In the genomic region with DNA sequence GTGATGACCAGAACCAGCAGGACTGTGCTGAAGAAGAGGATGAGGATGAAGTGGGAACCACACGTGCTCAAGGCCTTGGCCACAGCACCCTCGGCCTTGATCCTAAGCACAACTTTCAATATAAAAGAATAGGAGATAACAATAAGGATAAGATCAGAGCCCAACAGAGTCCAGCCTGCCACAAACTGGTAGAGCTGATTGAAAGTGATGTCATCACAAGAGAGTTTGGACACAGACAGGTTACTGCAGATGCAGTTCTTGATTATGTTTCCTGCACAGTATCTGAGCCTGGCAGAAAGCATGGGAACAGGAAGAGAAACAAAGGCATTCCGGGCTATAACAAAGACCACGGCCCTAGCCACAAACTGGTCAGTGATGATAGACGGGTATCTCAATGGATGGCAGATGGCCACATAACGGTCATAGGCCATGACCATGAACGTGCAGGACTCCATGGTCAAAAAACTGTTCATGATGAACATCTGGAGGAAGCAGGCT, we compare ENCODE assay signal across 37 cellular contexts. TPM values are rescaled to one million over a fixed set of nuclear protein-coding genes. Genes with fewer than 3 reads are reported as not detected.
"Had no signal": no experiment of that assay in that cellular context is flagged by ENCODE, and none has a peak within 500 bp of the region (broad histone marks: within the 10 kb centered on the region; RNA-seq: fewer than 3 reads in every experiment).

No MANE protein-coding gene starts in this region.

- H3K4me2 ChIP-seq: smooth muscle cell had no signal

- H3K27ac Mint-ChIP-seq: naive thymus-derived CD4-positive, alpha-beta T cell; natural killer cell; nephron; stimulated activated memory B cell treated with anti-CD40 and anti-IgM and Interleukin-4, amounts not matched to agents 10 μg/mL and 1 μg/mL and 100 μg/mL, for 72 hours; stimulated activated naive CD8-positive, alpha-beta T cell treated with anti-CD3 and anti-CD28 coated beads, Interleukin-15, amount 100 ng/mL, for 72 hours; type B pancreatic cell had no signal

- H3K36me3 Mint-ChIP-seq: naive thymus-derived CD4-positive, alpha-beta T cell; natural killer cell; stimulated activated memory B cell treated with anti-CD40 and anti-IgM and Interleukin-4, amounts not matched to agents 10 μg/mL and 1 μg/mL and 100 μg/mL, for 72 hours; type B pancreatic cell had no signal

- H3K9me3 Mint-ChIP-seq: natural killer cell; nephron; stimulated activated memory B cell treated with anti-CD40 and anti-IgM and Interleukin-4, amounts not matched to agents 10 μg/mL and 1 μg/mL and 100 μg/mL, for 72 hours; stimulated activated naive CD8-positive, alpha-beta T cell treated with anti-CD3 and anti-CD28 coated beads, Interleukin-15, amount 100 ng/mL, for 72 hours had no signal

- ATAC-seq: naive thymus-derived CD4-positive, alpha-beta T cell; natural killer cell; pancreas; sciatic nerve; stimulated activated naive CD8-positive, alpha-beta T cell treated with anti-CD3 and anti-CD28 coated beads, Interleukin-15, amount 100 ng/mL, for 72 hours; stimulated activated naive CD8-positive, alpha-beta T cell treated with anti-CD3 and anti-CD28 coated beads, Interleukin-15, Interleukin-2, amounts not matched to agents 100 U/mL and 50 U/mL, for 24 hours; upper lobe of right lung had no signal

- H3K4me3 Mint-ChIP-seq: naive thymus-derived CD4-positive, alpha-beta T cell; natural killer cell; nephron; stimulated activated memory B cell treated with anti-CD40 and anti-IgM and Interleukin-4, amounts not matched to agents 10 μg/mL and 1 μg/mL and 100 μg/mL, for 72 hours; stimulated activated naive CD8-positive, alpha-beta T cell treated with anti-CD3 and anti-CD28 coated beads, Interleukin-15, amount 100 ng/mL, for 72 hours; type B pancreatic cell had no signal

- H3K36me3 ChIP-seq: neutrophil, pancreas, prostate gland, right atrium auricular region, spleen, suprapubic skin, tibial artery, transverse colon, upper lobe of right lung, uterus had no signal

- H3K27ac ChIP-seq: neutrophil, pancreas, prostate gland, right atrium auricular region, skin epidermis, spleen, suprapubic skin, testis, tibial artery, transverse colon, upper lobe of right lung, uterus had no signal

- H3K4me3 ChIP-seq: pancreas, prostate gland, right atrium auricular region, skin epidermis, smooth muscle cell, spleen, suprapubic skin, testis, tibial artery, transverse colon, upper lobe of right lung, uterus had no signal

- H3K27me3 ChIP-seq: neutrophil, pancreas, right atrium auricular region, suprapubic skin, testis, tibial artery, transverse colon, upper lobe of right lung, uterus had no signal

- H3K4me1 ChIP-seq: pancreas, prostate gland, right atrium auricular region, spleen, suprapubic skin, tibial artery, transverse colon, upper lobe of right lung, uterus had no signal

- H3K4me1 Mint-ChIP-seq: natural killer cell; nephron; stimulated activated memory B cell treated with anti-CD40 and anti-IgM and Interleukin-4, amounts not matched to agents 10 μg/mL and 1 μg/mL and 100 μg/mL, for 72 hours; stimulated activated naive CD8-positive, alpha-beta T cell treated with anti-CD3 and anti-CD28 coated beads, Interleukin-15, amount 100 ng/mL, for 72 hours had no signal

- H3K9me3 ChIP-seq: neutrophil, pancreas, prostate gland, right atrium auricular region, spleen, suprapubic skin, testis, tibial artery, transverse colon, upper lobe of right lung, uterus had no signal

- DNase-seq: naive thymus-derived CD4-positive, alpha-beta T cell; natural killer cell; nucleus accumbens; pancreas; retina; spleen; stimulated activated CD4-positive, alpha-beta T cell treated with anti-CD3 and anti-CD28 coated beads, Interleukin-12 subunit alpha, Interleukin-12 subunit beta, amount 100 ng/mL, for 4 hours; stimulated activated CD4-positive, alpha-beta T cell treated with anti-CD3 and anti-CD28 coated beads, Interleukin-1b, Interleukin-23, amount 100 ng/mL, for 48 hours; stimulated activated CD4-positive, alpha-beta T cell treated with anti-CD3 and anti-CD28 coated beads, Interleukin-4, amount 100 ng/mL, for 1 hour; stimulated activated CD4-positive, alpha-beta T cell treated with anti-CD3 and anti-CD28 coated beads, Interleukin-4, amount 100 ng/mL, for 4 hours; stimulated activated CD8-positive, alpha-beta memory T cell treated with anti-CD3 and anti-CD28 coated beads, Interleukin-4, amount 100 ng/mL, for 48 hours; stimulated activated naive CD4-positive, alpha-beta T cell; stimulated activated naive CD8-positive, alpha-beta T cell treated with anti-CD3 and anti-CD28 coated beads, Interleukin-15, amount 100 ng/mL, for 72 hours; stimulated activated naive CD8-positive, alpha-beta T cell treated with anti-CD3 and anti-CD28 coated beads, Interleukin-15, Interleukin-2, amounts not matched to agents 100 U/mL and 50 U/mL, for 24 hours; substantia nigra; testis; tibial artery; transverse colon; upper lobe of right lung; uterus had no signal

- FAIRE-seq: pancreas had no signal

RNA-seq across cellular contexts. Expression of a gene that starts 4.5 kb away (rescaled TPM):
- total RNA-seq: omental fat pad, posterior vena cava, prostate gland, pulmonary artery endothelial cell, right atrium auricular region, upper lobe of right lung, urinary bladder, uterus had no signal
- polyA plus RNA-seq: naive thymus-derived CD4-positive, alpha-beta T cell; neural cell; pancreas; smooth muscle cell; spleen; thymus; urinary bladder had no signal

RNA-seq across cellular contexts. Expression of a gene that starts 15.5 kb away (rescaled TPM):
- total RNA-seq: naive thymus-derived CD4-positive, alpha-beta T cell; omental fat pad; osteocyte; pancreas; posterior vena cava; prostate gland; pulmonary artery endothelial cell; right atrium auricular region; sciatic nerve; spleen; suprapubic skin; transverse colon; upper lobe of right lung; urinary bladder; uterus had no signal
- polyA plus RNA-seq: naive thymus-derived CD4-positive, alpha-beta T cell; neural cell; pancreas; smooth muscle cell; spleen; thymus; urinary bladder had no signal

RNA-seq across cellular contexts. Expression of a gene that starts 28.3 kb away (rescaled TPM):
- total RNA-seq: naive thymus-derived CD4-positive, alpha-beta T cell; osteocyte; pancreas; prostate gland; pulmonary artery endothelial cell; right atrium auricular region; upper lobe of right lung had no signal
- polyA plus RNA-seq: naive thymus-derived CD4-positive, alpha-beta T cell; neural cell; pancreas; smooth muscle cell; spleen; urinary bladder had no signal

RNA-seq across cellular contexts. Expression of a gene that starts 34.0 kb away (rescaled TPM):
- total RNA-seq: naive thymus-derived CD4-positive, alpha-beta T cell; omental fat pad; osteocyte; pancreas; posterior vena cava; prostate gland; pulmonary artery endothelial cell; right atrium auricular region; sciatic nerve; spleen; suprapubic skin; testis; transverse colon; upper lobe of right lung; urinary bladder; uterus had no signal
- polyA plus RNA-seq: naive thymus-derived CD4-positive, alpha-beta T cell; neural cell; pancreas; smooth muscle cell; spleen; thymus; urinary bladder had no signal
